ENCODE assay signal across 8 cellular contexts in the genomic region with DNA sequence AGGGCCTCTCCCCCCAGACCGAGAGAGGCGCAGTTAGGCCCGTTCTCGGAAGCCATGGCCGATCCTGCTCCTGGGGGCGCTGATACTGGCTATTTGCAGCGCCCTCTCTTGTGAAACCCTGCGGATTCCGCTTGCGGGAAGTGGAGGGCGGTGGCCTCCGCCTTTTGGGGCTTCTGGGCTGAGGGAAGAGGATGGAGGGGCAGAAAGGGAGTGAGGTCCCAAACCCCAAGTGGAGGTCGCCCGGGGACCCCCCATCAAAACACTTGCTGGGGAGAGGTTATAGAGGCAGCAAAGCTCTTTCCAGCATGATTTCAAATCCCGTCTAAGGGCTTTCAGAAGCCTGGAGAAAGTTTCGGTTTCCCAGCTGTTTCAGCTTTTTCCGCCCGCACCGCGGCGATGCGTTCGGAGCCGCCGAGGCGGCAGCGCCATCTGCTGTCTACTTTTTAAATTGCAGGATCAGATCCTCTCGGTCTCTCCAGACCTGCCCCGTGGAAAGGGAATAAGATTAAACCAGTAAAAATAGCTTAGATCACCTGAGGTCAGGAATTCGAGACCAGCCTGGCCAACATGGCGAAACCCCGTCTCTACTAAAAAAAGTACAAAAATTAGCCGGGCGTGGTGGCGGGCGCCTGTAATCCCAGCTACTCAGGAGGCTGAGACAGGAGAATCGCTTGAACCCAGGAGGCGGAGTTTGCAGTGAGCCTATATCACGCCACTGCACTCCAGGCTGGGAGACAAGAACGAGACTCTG. TPM values are rescaled to one million over a fixed set of nuclear protein-coding genes. Genes with fewer than 3 reads are reported as not detected.
DNase-seq lines count a peak whose midpoint lies in the region; ATAC-seq and TF ChIP-seq lines count a peak whose summit lies in the region.

No MANE protein-coding gene starts in this region.

- peak; percentile 60 for DNase-seq in AG10803 (ENCODE audit: low read depth)
- peak; percentile 67 for DNase-seq in GM19238 (ENCODE audit: insufficient read length, low spot score)
- DNase-seq in NCI-H2171 (lab: John Stamatoyannopoulos, UW) = peak; percentile 54
- peak; percentile 73 to 90 for DNase-seq in activated CD4-positive, alpha-beta T cell treated with anti-CD3 and anti-CD28 coated beads for 4 hours
- peak; percentile 87 for DNase-seq in colonic mucosa
- peak; percentile 71 for DNase-seq in kidney tubule cell (ENCODE audit: low spot score)
- DNase-seq in stimulated activated CD4-positive, alpha-beta T cell treated with anti-CD3 and anti-CD28 coated beads, Interleukin-15, amount 100 ng/mL, for 24 hours = peak; percentile 85

- no peak for ATAC-seq in GM19455 (IDR thresholded peaks at IDR 0.05; ENCODE audit: unreplicated experiment)

- no peaks in the 10 kb centered on the region for H3K4me1 ChIP-seq in colonic mucosa

- peak overlapping the region; percentile 64 for H3K4me3 ChIP-seq in AG10803 (ENCODE audit: low read length)
- H3K4me3 ChIP-seq in colonic mucosa = peak overlapping the region; percentile 22

- TF ChIP-seq CTCF in AG10803 (conservative IDR thresholded peaks at IDR 0.05; ENCODE audit: low read length) (peak; percentile 83), colonic mucosa (IDR thresholded peaks at IDR 0.05) (peak; percentile 77)

- intact Hi-C loops in colonic mucosa (cut with DNase I) = loop anchor here (5.0 to 10.0 kb wide), 4 partner anchors 82 to 451 kb away; no protein-coding TSS in a partner anchor

- no peaks in the 10 kb centered on the region for H3K9me3 ChIP-seq in colonic mucosa

- no peaks in the 10 kb centered on the region for H3K36me3 ChIP-seq in colonic mucosa

- H3K27me3 ChIP-seq in colonic mucosa = no peaks in the 10 kb centered on the region

- H3K27ac ChIP-seq in colonic mucosa = no peak overlapping the region

- peak overlapping the region in 1 of 2 donors; percentile 56 for H3K9ac ChIP-seq in colonic mucosa (ENCODE audit: low read depth in 2 of 2, low read length in 2 of 2)

RNA-seq across cellular contexts. Expression of a gene that starts 15.8 kb away (rescaled TPM):
- 1 to 10 TPM in 1 of 2 donors, under 1 TPM in 1; 0.86 to 1.6 TPM for total RNA-seq in colonic mucosa

RNA-seq across cellular contexts. Expression of a gene that starts 28.1 kb away (rescaled TPM):
- 1 to 10 TPM in 1 of 2 donors, under 1 TPM in 1; 0.79 to 1.2 TPM for total RNA-seq in colonic mucosa
